ENCODE assay signal across 1 cellular context in the genomic region with DNA sequence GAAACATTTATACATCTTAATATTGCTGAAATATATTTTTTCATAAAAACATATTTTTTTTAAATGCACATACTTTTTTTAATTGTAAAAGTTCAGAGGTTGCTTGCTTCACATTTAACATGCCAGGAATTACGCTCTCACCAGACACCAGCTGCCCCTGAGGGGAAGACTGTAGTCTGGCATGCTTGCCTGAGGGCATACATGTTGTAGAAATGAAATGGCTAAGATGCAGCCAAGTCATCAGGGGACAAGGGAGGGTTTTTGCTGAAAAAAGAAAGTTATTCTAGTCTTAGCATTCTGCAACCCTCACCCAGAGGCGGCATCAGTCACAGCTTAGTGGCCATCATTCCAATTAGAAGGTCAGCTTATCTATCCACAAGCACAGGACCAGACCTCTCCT.
TF ChIP-seq lines count a peak whose summit lies in the region.

No MANE protein-coding gene starts in this region.

TF ChIP-seq in WTC11, 78 proteins besides CTCF, POLR2A, EP300 and RAD21 (continued from another document):
- TF ChIP-seq, protein P1, sequence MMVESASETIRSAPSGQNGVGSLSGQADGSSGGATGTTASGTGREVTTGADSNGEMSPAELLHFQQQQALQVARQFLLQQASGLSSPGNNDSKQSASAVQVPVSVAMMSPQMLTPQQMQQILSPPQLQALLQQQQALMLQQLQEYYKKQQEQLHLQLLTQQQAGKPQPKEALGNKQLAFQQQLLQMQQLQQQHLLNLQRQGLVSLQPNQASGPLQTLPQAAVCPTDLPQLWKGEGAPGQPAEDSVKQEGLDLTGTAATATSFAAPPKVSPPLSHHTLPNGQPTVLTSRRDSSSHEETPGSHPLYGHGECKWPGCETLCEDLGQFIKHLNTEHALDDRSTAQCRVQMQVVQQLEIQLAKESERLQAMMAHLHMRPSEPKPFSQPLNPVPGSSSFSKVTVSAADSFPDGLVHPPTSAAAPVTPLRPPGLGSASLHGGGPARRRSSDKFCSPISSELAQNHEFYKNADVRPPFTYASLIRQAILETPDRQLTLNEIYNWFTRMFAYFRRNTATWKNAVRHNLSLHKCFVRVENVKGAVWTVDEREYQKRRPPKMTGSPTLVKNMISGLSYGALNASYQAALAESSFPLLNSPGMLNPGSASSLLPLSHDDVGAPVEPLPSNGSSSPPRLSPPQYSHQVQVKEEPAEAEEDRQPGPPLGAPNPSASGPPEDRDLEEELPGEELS (CRISPR knock-in tag; IDR thresholded peaks at IDR 0.05): no peak
